Comparison of ENCODE assay signal across 24 cellular contexts in the genomic region with DNA sequence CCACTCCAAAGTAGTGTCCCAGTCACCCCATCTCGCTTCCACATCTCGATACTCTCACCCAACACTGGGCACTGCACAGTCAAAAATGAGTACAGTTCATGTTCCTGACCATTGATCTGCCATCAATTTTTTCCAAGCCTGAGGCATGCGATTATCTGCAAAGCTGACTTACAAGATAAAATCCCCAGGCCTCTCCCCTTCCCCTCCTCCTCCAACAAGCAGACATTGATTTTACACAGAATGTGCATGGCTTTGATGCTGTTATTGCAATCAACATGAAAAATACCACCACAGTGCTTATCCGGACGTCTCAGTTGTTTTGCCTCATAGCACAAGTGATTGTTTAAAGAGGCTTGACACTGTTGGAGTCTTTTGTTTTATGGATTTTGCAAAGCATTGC.
"Had no signal": no experiment of that assay in that cellular context is flagged by ENCODE, and none has a peak within 500 bp of the region (broad histone marks: within the 10 kb centered on the region; RNA-seq: fewer than 3 reads in every experiment).

No MANE protein-coding gene starts in this region.

- H3K27ac Mint-ChIP-seq: activated B cell treated with CpG ODN at 0.5 μM for 24 hours; activated CD4-positive, alpha-beta memory T cell treated with anti-CD3 and anti-CD28 coated beads for 36 hours; activated CD4-positive, alpha-beta T cell treated with anti-CD3 and anti-CD28 coated beads, Interleukin-2, amount 10 ng/mL, durations not matched to agents 24 days and 14 days; activated naive CD4-positive, alpha-beta T cell treated with anti-CD3 and anti-CD28 coated beads for 36 hours; activated naive CD8-positive, alpha-beta T cell; T-helper 1 cell treated with Interleukin-12 subunit alpha and Interleukin-12 subunit beta and Interleukin-4 antibody, amounts not matched to agents 30 μg/mL and 1 μg/mL, for 36 hours had no signal

- H3K4me1 Mint-ChIP-seq: activated B cell treated with CpG ODN at 0.5 μM for 24 hours; activated CD4-positive, alpha-beta T cell treated with anti-CD3 and anti-CD28 coated beads, Interleukin-2, amount 10 ng/mL, durations not matched to agents 24 days and 14 days had no signal

- H3K4me3 ChIP-seq: cardiac muscle cell, MG63, Peyer's patch, SJCRH30 had no signal

- H3K9me3 Mint-ChIP-seq: activated T-cell treated with anti-CD3 and anti-CD28 coated beads, Interleukin-2, amount 50 U/mL, for 4 hours had no signal

- H3K27me3 Mint-ChIP-seq: activated B cell treated with CpG ODN at 0.5 μM for 24 hours; activated CD4-positive, alpha-beta memory T cell treated with anti-CD3 and anti-CD28 coated beads for 36 hours; activated CD4-positive, alpha-beta T cell treated with anti-CD3 and anti-CD28 coated beads, Interleukin-2, amount 10 ng/mL, durations not matched to agents 24 days and 14 days; activated naive CD8-positive, alpha-beta T cell had no signal

- H3K9me3 ChIP-seq: MG63, Peyer's patch, SJCRH30 had no signal

- DNase-seq: activated B cell treated with CpG ODN at 0.5 μM for 24 hours; activated CD4-positive, alpha-beta memory T cell treated with anti-CD3 and anti-CD28 coated beads for 36 hours; activated CD4-positive, alpha-beta T cell treated with anti-CD3 and anti-CD28 coated beads for 1 hour; activated CD4-positive, alpha-beta T cell treated with anti-CD3 and anti-CD28 coated beads, Interleukin-2, amount 10 ng/mL, durations not matched to agents 24 days and 14 days; activated CD8-positive, alpha-beta memory T cell treated with anti-CD3 and anti-CD28 coated beads for 24 hours; activated effector memory CD4-positive, alpha-beta T cell treated with anti-CD3 and anti-CD28 coated beads, Interleukin-2, amount 50 U/mL, for 16 hours; activated naive CD4-positive, alpha-beta T cell treated with anti-CD3 and anti-CD28 coated beads for 36 hours; activated T-cell treated with anti-CD3 and anti-CD28 coated beads, Interleukin-2, amount 50 U/mL, for 4 hours; amygdala; brain microvascular endothelial cell; MG63; MV-4-11; NCI-H1417 treated with DMSO at 0.1 percent for 48 hours; NCI-H187; NCI-H2081; NCI-H748 treated with DMSO at 0.1 percent for 48 hours; Peyer's patch; Right ventricle myocardium superior had no signal

- H3K27me3 ChIP-seq: brain microvascular endothelial cell, cardiac muscle cell, Peyer's patch, SJCRH30 had no signal

- H3K27ac ChIP-seq: brain microvascular endothelial cell, cardiac muscle cell, Peyer's patch, RWPE1, SJCRH30 had no signal

- H3K4me3 Mint-ChIP-seq: activated B cell treated with CpG ODN at 0.5 μM for 24 hours; activated CD4-positive, alpha-beta memory T cell treated with anti-CD3 and anti-CD28 coated beads for 36 hours; activated CD4-positive, alpha-beta T cell treated with anti-CD3 and anti-CD28 coated beads, Interleukin-2, amount 10 ng/mL, durations not matched to agents 24 days and 14 days; activated naive CD4-positive, alpha-beta T cell treated with anti-CD3 and anti-CD28 coated beads for 36 hours; activated naive CD8-positive, alpha-beta T cell; activated T-cell treated with anti-CD3 and anti-CD28 coated beads, Interleukin-2, amount 50 U/mL, for 4 hours; T-helper 1 cell treated with Interleukin-12 subunit alpha and Interleukin-12 subunit beta and Interleukin-4 antibody, amounts not matched to agents 30 μg/mL and 1 μg/mL, for 36 hours had no signal

- FAIRE-seq: astrocyte had no signal

- H3K36me3 Mint-ChIP-seq: activated CD4-positive, alpha-beta memory T cell treated with anti-CD3 and anti-CD28 coated beads for 36 hours; activated naive CD8-positive, alpha-beta T cell had no signal

- H3K36me3 ChIP-seq: brain microvascular endothelial cell, cardiac muscle cell, MG63, Peyer's patch, SJCRH30 had no signal
